ENCODE assay signal across 22 cellular contexts in the genomic region with DNA sequence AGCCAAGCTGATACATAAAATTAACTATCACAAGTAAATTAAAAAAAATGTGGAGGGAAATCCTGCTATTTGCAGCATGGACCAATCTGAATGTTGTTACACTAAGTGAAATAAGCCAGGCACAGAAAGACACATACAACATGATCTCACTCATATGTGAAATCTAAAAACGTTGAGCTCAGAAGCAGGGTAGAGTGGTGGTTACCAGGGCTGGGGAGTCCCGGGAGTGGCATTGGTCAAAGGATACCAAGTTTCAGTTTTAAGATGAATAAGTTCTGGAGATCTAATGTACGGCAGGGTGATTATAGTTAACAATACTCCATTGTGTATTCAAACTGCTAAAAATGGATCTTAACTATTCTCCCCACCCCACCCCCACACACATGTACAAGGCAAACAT.
DNase-seq lines count a peak whose midpoint lies in the region; ATAC-seq lines count a peak whose summit lies in the region.
"Had no signal": no experiment of that assay in that cellular context is flagged by ENCODE, and none has a peak within 500 bp of the region (broad histone marks: within the 10 kb centered on the region; RNA-seq: fewer than 3 reads in every experiment).

No MANE protein-coding gene starts in this region.

- H3K4me2 ChIP-seq in trophoblast cell (ENCODE audit: low read length), result no peak overlapping the region

- no peak overlapping the region for H2AK5ac ChIP-seq in trophoblast cell (ENCODE audit: low read length)

- no peak overlapping the region for H2BK5ac ChIP-seq in trophoblast cell (ENCODE audit: low read depth, low read length, poor library complexity)

- no peak overlapping the region for H3K23ac ChIP-seq in trophoblast cell (ENCODE audit: low read length)

- H2BK12ac ChIP-seq in trophoblast cell (ENCODE audit: low read length), result no peak overlapping the region

- no peaks in the 10 kb centered on the region for H3K27me3 ChIP-seq in trophoblast cell (ENCODE audit: insufficient read depth, low read length)
- H3K27me3 ChIP-seq: neutrophil had no signal

- no peak overlapping the region for H3K27ac ChIP-seq in trophoblast cell (ENCODE audit: low read depth, low read length)
- H3K27ac ChIP-seq: neutrophil, thoracic aorta had no signal

- no peak overlapping the region for H2BK120ac ChIP-seq in trophoblast cell (ENCODE audit: insufficient read depth, low read length, poor library complexity)

- no peak overlapping the region for H3K14ac ChIP-seq in trophoblast cell (ENCODE audit: low read length)

- no peak overlapping the region for H4K91ac ChIP-seq in trophoblast cell (ENCODE audit: low read depth, low read length)

- peaks cover 3% of the 10 kb centered on the region for H3K9me3 Mint-ChIP-seq in stimulated activated effector memory CD8-positive, alpha-beta T cell treated with anti-CD3 and anti-CD28 coated beads, Interleukin-12 subunit alpha, Interleukin-12 subunit beta, amount 100 ng/mL, for 72 hours
- H3K9me3 Mint-ChIP-seq: activated CD4-positive, alpha-beta T cell treated with anti-CD3 and anti-CD28 coated beads, Interleukin-2, amount 10 ng/mL, durations not matched to agents 24 days and 14 days; central memory CD8-positive, alpha-beta T cell had no signal

- H3K4me1 ChIP-seq in trophoblast cell (ENCODE audit: control insufficient read depth in 1 of 2, insufficient read depth in 2 of 2, low read length in 2 of 2), result no peaks in the 10 kb centered on the region

- H3K18ac ChIP-seq in trophoblast cell (ENCODE audit: low read length), result no peak overlapping the region

- no peaks in the 10 kb centered on the region for H3K36me3 Mint-ChIP-seq in stimulated activated effector memory CD8-positive, alpha-beta T cell treated with anti-CD3 and anti-CD28 coated beads, Interleukin-12 subunit alpha, Interleukin-12 subunit beta, amount 100 ng/mL, for 72 hours

- no peak overlapping the region for H3K9ac ChIP-seq in trophoblast cell (ENCODE audit: low read length)

- no peaks in the 10 kb centered on the region for H3K36me3 ChIP-seq in trophoblast cell (ENCODE audit: control insufficient read depth in 1 of 2, insufficient read depth in 2 of 2, low read length in 2 of 2)
- H3K36me3 ChIP-seq: neutrophil, thoracic aorta had no signal

- H2AFZ ChIP-seq in trophoblast cell (ENCODE audit: insufficient read depth, low read length, poor library complexity), result no peak overlapping the region

- no CpG with 5 or more reads among the region's 3 CpGs for WGBS in trophoblast cell (ENCODE audit: extremely low coverage, insufficient coverage, insufficient read length)

- no peaks in the 10 kb centered on the region for H3K9me3 ChIP-seq in trophoblast cell (ENCODE audit: insufficient read depth, low read depth, low read length)
- H3K9me3 ChIP-seq: neutrophil, thoracic aorta had no signal

- H4K12ac ChIP-seq in trophoblast cell (ENCODE audit: low read depth, low read length), result no peak overlapping the region

- no peak overlapping the region for H4K8ac ChIP-seq in trophoblast cell (ENCODE audit: low read depth, low read length)

- H3K4me3 ChIP-seq in trophoblast cell (ENCODE audit: low read depth, low read length), result no peak overlapping the region
- H3K4me3 ChIP-seq: thoracic aorta had no signal

- H3K79me1 ChIP-seq in trophoblast cell (ENCODE audit: low read length), result no peaks in the 10 kb centered on the region

- no peak overlapping the region for H3K27ac Mint-ChIP-seq in stimulated activated effector memory CD8-positive, alpha-beta T cell treated with anti-CD3 and anti-CD28 coated beads, Interleukin-12 subunit alpha, Interleukin-12 subunit beta, amount 100 ng/mL, for 72 hours
- H3K27ac Mint-ChIP-seq: activated CD4-positive, alpha-beta T cell treated with anti-CD3 and anti-CD28 coated beads, Interleukin-2, amount 10 ng/mL, durations not matched to agents 24 days and 14 days had no signal

- no peak overlapping the region for H3K4ac ChIP-seq in trophoblast cell (ENCODE audit: low read depth, low read length)

- H3K79me2 ChIP-seq in trophoblast cell (ENCODE audit: control insufficient read depth, insufficient read depth, low read length, poor library complexity), result no peaks in the 10 kb centered on the region

- ATAC-seq in GM19023 (IDR thresholded peaks at IDR 0.05; ENCODE audit: unreplicated experiment) (peak; percentile 80), HG02588 (IDR thresholded peaks at IDR 0.05; ENCODE audit: unreplicated experiment) (peak; percentile 75), HG03196 (IDR thresholded peaks at IDR 0.05; ENCODE audit: unreplicated experiment) (peak; percentile 91)
- ATAC-seq in stimulated activated effector memory CD8-positive, alpha-beta T cell treated with anti-CD3 and anti-CD28 coated beads, Interleukin-12 subunit alpha, Interleukin-12 subunit beta, amount 100 ng/mL, for 72 hours, result peak; percentile 51
- ATAC-seq: left ventricle myocardium superior had no signal

- no peak overlapping the region for H3K4me3 Mint-ChIP-seq in stimulated activated effector memory CD8-positive, alpha-beta T cell treated with anti-CD3 and anti-CD28 coated beads, Interleukin-12 subunit alpha, Interleukin-12 subunit beta, amount 100 ng/mL, for 72 hours
- H3K4me3 Mint-ChIP-seq: activated CD4-positive, alpha-beta T cell treated with anti-CD3 and anti-CD28 coated beads, Interleukin-2, amount 10 ng/mL, durations not matched to agents 24 days and 14 days; central memory CD8-positive, alpha-beta T cell had no signal

- no peaks in the 10 kb centered on the region for H3K4me1 Mint-ChIP-seq in stimulated activated effector memory CD8-positive, alpha-beta T cell treated with anti-CD3 and anti-CD28 coated beads, Interleukin-12 subunit alpha, Interleukin-12 subunit beta, amount 100 ng/mL, for 72 hours
- H3K4me1 Mint-ChIP-seq: activated CD4-positive, alpha-beta T cell treated with anti-CD3 and anti-CD28 coated beads, Interleukin-2, amount 10 ng/mL, durations not matched to agents 24 days and 14 days; central memory CD8-positive, alpha-beta T cell had no signal

- DNase-seq in stimulated activated effector memory CD8-positive, alpha-beta T cell treated with anti-CD3 and anti-CD28 coated beads, Interleukin-12 subunit alpha, Interleukin-12 subunit beta, amount 100 ng/mL, for 72 hours (ENCODE audit: low spot score in 2 of 2), result no peak
- DNase-seq in mesenteric fat pad (ENCODE audit: low spot score) (no peak), ecto neural progenitor cell (ENCODE audit: low spot score) (no peak), cerebellum (ENCODE audit: low spot score) (no peak), trophoblast cell (no peak)
- DNase-seq: activated CD4-positive, alpha-beta T cell treated with anti-CD3 and anti-CD28 coated beads, Interleukin-2, amount 10 ng/mL, durations not matched to agents 24 days and 14 days; activated CD8-positive, alpha-beta memory T cell treated with anti-CD3 and anti-CD28 coated beads, Interleukin-2, amount 50 U/mL, for 4 hours; activated gamma-delta T cell treated with Interleukin-2 at 50 U/mL for 16 hours; AML-193; effector memory CD4-positive, alpha-beta T cell; EL; left ventricle myocardium superior; NCI-H1048; NCI-H2107; NCI-H524 treated with DMSO at 0.1 percent for 48 hours; SW 1271 had no signal
